ENCODE assay signal across 8 cellular contexts in the genomic region with DNA sequence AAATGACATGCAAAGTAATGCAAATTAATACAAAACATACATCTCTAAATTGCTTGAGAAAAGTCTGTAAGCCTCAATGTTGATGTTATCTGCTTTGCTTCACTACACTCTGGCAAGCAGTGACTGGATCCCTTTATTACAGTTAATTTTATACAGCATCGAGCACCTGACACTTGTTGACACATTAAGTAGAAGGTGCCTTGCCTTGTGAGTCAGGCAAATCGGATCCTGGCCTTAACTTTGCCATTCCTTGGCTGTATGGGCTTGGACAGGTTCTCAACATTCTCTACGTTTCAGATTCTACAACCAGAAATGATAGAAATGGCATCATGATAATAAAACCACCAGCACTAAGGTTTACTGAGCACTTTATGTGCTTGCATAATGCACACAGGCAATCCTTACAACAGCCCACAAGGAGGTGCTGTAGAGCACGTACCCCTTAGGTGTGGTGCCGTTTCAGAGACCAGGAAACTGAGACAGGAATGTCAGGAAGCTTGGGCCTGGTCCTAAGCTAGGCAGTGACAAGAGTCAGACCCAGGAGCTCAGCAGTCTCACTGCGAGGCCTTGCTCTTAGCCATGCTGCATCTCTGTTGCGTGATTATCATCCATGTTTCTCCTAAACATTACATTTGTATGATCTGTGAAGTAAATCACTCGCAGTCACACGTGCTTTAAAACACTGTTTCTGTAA. TPM values are rescaled to one million over a fixed set of nuclear protein-coding genes. Genes with fewer than 3 reads are reported as not detected.
DNase-seq lines count a peak whose midpoint lies in the region; ATAC-seq and TF ChIP-seq lines count a peak whose summit lies in the region.

No MANE protein-coding gene starts in this region.

- no peak for TF ChIP-seq EP300 in upper lobe of left lung (IDR thresholded peaks at IDR 0.05)

- TF ChIP-seq POLR2A in upper lobe of left lung (IDR thresholded peaks at IDR 0.05): no peak

- no peaks in the 10 kb centered on the region for H3K36me3 ChIP-seq in upper lobe of left lung

- ATAC-seq in Right ventricle myocardium inferior (peak; percentile 29), upper lobe of left lung (ENCODE audit: low FRiP score in 2 of 2) (peak; percentile 43 to 73), GM19035 (IDR thresholded peaks at IDR 0.05; ENCODE audit: unreplicated experiment) (no peak)
- peak; percentile 35 for ATAC-seq in effector memory CD8-positive, alpha-beta T cell (replicated peaks)

- H3K4me1 ChIP-seq in upper lobe of left lung: peaks cover 9 to 41% (median 16%) of the 10 kb centered on the region in 4 donors

- H3K27me3 Mint-ChIP-seq in effector memory CD8-positive, alpha-beta T cell: no peaks in the 10 kb centered on the region

- peaks cover 0 to 8% (median 0%) of the 10 kb centered on the region in 4 donors for H3K27me3 ChIP-seq in upper lobe of left lung

- peak overlapping the region; percentile 61 to 92 for H3K4me3 Mint-ChIP-seq in effector memory CD8-positive, alpha-beta T cell

- WGBS in upper lobe of left lung, 2 donors: 55 to 70% methylated on average over 7 to 9 of the region's 9 CpGs

- no peak overlapping the region for H3K4me3 ChIP-seq in upper lobe of left lung

- intact Hi-C loops in Right ventricle myocardium inferior (cut with DNase I): loop anchor here (5.0 to 10.0 kb wide), 2 partner anchors 285 to 1208 kb away; a partner anchor contains a TSS
- intact Hi-C loops in cardiac septum (cut with DNase I): loop anchor here (5.0 kb wide), 1 partner anchor 288 kb away; a partner anchor contains a TSS

- peak; percentile 55 to 77 (median 64) for TF ChIP-seq CTCF in upper lobe of left lung (IDR thresholded peaks at IDR 0.05)

- H3K27ac Mint-ChIP-seq in effector memory CD8-positive, alpha-beta T cell: peak overlapping the region; percentile 38 to 63

- peaks cover 11% of the 10 kb centered on the region for H3K36me3 Mint-ChIP-seq in effector memory CD8-positive, alpha-beta T cell (ENCODE audit: insufficient read depth)

- H3K4me1 Mint-ChIP-seq in effector memory CD8-positive, alpha-beta T cell (ENCODE audit: low read depth in 2 of 2): peaks cover 54 to 70% of the 10 kb centered on the region in 2 donors

- H3K9me3 Mint-ChIP-seq in effector memory CD8-positive, alpha-beta T cell: no peaks in the 10 kb centered on the region

- no peaks in the 10 kb centered on the region for H3K9me3 ChIP-seq in upper lobe of left lung

- no peak for DNase-seq in Right ventricle myocardium inferior (ENCODE audit: missing footprints)
- no peak for DNase-seq in cardiac septum (ENCODE audit: low spot score)
- DNase-seq in NCI-H345 treated with DMSO at 0.1 percent for 48 hours (lab: John Stamatoyannopoulos, UW; ENCODE audit: unreplicated experiment): peak; percentile 2
- peak; percentile 53 to 59 for DNase-seq in activated CD4-positive, alpha-beta T cell treated with anti-CD3 and anti-CD28 coated beads, Interleukin-2, amount 50 U/mL, for 4 hours
- DNase-seq in effector memory CD8-positive, alpha-beta T cell: peak; percentile 52 to 61 (median 56)
- peak; percentile 60 for DNase-seq in myocyte (ENCODE audit: low read depth)
- peak in 1 of 2 donors; percentile 66 for DNase-seq in upper lobe of left lung

- no peak overlapping the region for H3K27ac ChIP-seq in upper lobe of left lung

RNA-seq across cellular contexts. Expression of a gene that starts 2.6 kb away (rescaled TPM):
- total RNA-seq in Right ventricle myocardium inferior: 0.35 TPM
- total RNA-seq in cardiac septum: 0.62 TPM
- total RNA-seq in myocyte: 0.35 and 0.47 TPM in 2 replicates
- polyA plus RNA-seq in myocyte (2012): 0.06 TPM
- 1 to 10 TPM in 5 of 6 donors, under 1 TPM in 1; 0.33 to 3.6 (median 1.8) TPM for total RNA-seq in upper lobe of left lung

Comparison
In these comparisons a context has a peak if more than half of its experiments do, and no peak if none do; other contexts are left out.
1. DNase-seq: peak in NCI-H345 treated with DMSO at 0.1 percent for 48 hours (single experiment), activated CD4-positive, alpha-beta T cell treated with anti-CD3 and anti-CD28 coated beads, Interleukin-2, amount 50 U/mL, for 4 hours (2 of 2), effector memory CD8-positive, alpha-beta T cell (3 of 3) and myocyte (single experiment); none in Right ventricle myocardium inferior (single experiment) and cardiac septum (single experiment).